In genomic region chr13:80341098-80341701, GRCh38 we compare ENCODE assay signal across 8 cellular contexts. TPM values are rescaled to one million over a fixed set of nuclear protein-coding genes. Genes with fewer than 3 reads are reported as not detected.
A peak's percentile ranks its signal among the peaks of the same experiment; 100 is the strongest.
DNase-seq lines count a peak whose midpoint lies in the region; ATAC-seq and TF ChIP-seq lines count a peak whose summit lies in the region.

A gene with protein sequence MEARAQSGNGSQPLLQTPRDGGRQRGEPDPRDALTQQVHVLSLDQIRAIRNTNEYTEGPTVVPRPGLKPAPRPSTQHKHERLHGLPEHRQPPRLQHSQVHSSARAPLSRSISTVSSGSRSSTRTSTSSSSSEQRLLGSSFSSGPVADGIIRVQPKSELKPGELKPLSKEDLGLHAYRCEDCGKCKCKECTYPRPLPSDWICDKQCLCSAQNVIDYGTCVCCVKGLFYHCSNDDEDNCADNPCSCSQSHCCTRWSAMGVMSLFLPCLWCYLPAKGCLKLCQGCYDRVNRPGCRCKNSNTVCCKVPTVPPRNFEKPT (minus strand): TSS chr13:80341126. CDS start chr13:80337705, 3,421 bp downstream.

- H3K9me3 ChIP-seq in GM23248 (ENCODE audit: low read depth) (no peaks in the 10 kb centered on the region), body of pancreas (no peaks in the 10 kb centered on the region), psoas muscle (no peaks in the 10 kb centered on the region)

- peak; percentile 2; the same call in 1 of the 2 replicates for TF ChIP-seq RAD21 in Ishikawa (IDR thresholded peaks at IDR 0.05; ENCODE audit: low read depth)

- TF ChIP-seq CTCF in GM06990 (IDR thresholded peaks at IDR 0.05; ENCODE audit: insufficient read depth, low read length, poor library complexity, severe bottlenecking) = no peak
- TF ChIP-seq CTCF in RWPE1 (conservative IDR thresholded peaks at IDR 0.05; ENCODE audit: low read depth) = no peak
- peak in 4 of 7 experiments; percentile 12 to 59 (median 38) for TF ChIP-seq CTCF in body of pancreas (IDR thresholded peaks at IDR 0.05)
- peak; percentile 32 for TF ChIP-seq CTCF in psoas muscle (IDR thresholded peaks at IDR 0.05)

- no peaks in the 10 kb centered on the region for H3K9me2 ChIP-seq in GM23248 (ENCODE audit: insufficient read depth)

- H3K4me2 ChIP-seq in GM23248 (ENCODE audit: unreplicated experiment) = peak within 1 kb of the TSS; percentile 93

- ATAC-seq in body of pancreas (peak; percentile 80), psoas muscle (peak; percentile 70 to 83 (median 79))

- intact Hi-C loops in body of pancreas (cut with DNase I) = no loop called here
- intact Hi-C loops in psoas muscle (cut with DNase I) = loop anchor here in 1 of 2 donors (5.0 kb wide), 4 partner anchors 564 to 679 kb away; no protein-coding TSS in a partner anchor

- peak within 1 kb of the TSS; percentile 95 for H3K27ac ChIP-seq in GM23248
- peak within 1 kb of the TSS; percentile 96 for H3K27ac ChIP-seq in RWPE1
- H3K27ac ChIP-seq in body of pancreas = peak within 1 kb of the TSS; percentile 94 to 99 (median 98)
- H3K27ac ChIP-seq in psoas muscle = peak within 1 kb of the TSS; percentile 99

- H3F3A ChIP-seq in GM23248 (ENCODE audit: insufficient read depth) = peaks cover 25% of the 10 kb centered on the region

- H3K4me3 ChIP-seq in GM06990 (replicated peaks; ENCODE audit: low read depth, low read length) = peak within 1 kb of the TSS; percentile 61
- H3K4me3 ChIP-seq in GM23248 = peak within 1 kb of the TSS; percentile 100
- H3K4me3 ChIP-seq in body of pancreas = peak within 1 kb of the TSS; percentile 75 to 82
- H3K4me3 ChIP-seq in psoas muscle = peak within 1 kb of the TSS; percentile 98

- peaks cover 46% of the 10 kb centered on the region for H3K79me2 ChIP-seq in GM23248 (ENCODE audit: insufficient read depth)

- in situ Hi-C loops in GM23248 (cut with MboI) = no loop called here

- TF ChIP-seq POLR2A in body of pancreas (IDR thresholded peaks at IDR 0.05) = peak; percentile 94 to 95 (median 94)

- no peaks in the 10 kb centered on the region; the same call in 1 of the 2 replicates for H3K27me3 ChIP-seq in GM06990 (replicated peaks; ENCODE audit: control insufficient read depth, insufficient read depth, low read length)
- H3K27me3 ChIP-seq in GM23248 (replicated peaks; ENCODE audit: insufficient read depth) = no peaks in the 10 kb centered on the region
- H3K27me3 ChIP-seq in body of pancreas = no peaks in the 10 kb centered on the region
- no peaks in the 10 kb centered on the region for H3K27me3 ChIP-seq in psoas muscle (ENCODE audit: insufficient read depth in 3 of 3, low read length in 2 of 3)

- peak within 1 kb of the TSS; percentile 95 for H3K9ac ChIP-seq in GM23248

- POLR2A ChIA-PET in RWPE1 (lab: Yijun Ruan, JAX; ENCODE audit: low non-redundant PET) = interaction anchor here (0.6 to 0.7 kb wide), 3 partner anchors 176 to 533 kb away, joined by 3 to 4 read pairs (median 3); no protein-coding TSS in a partner anchor

- CTCF ChIA-PET in RWPE1 (lab: Yijun Ruan, JAX) = interaction anchor here (0.7 to 3.0 kb wide), 2 partner anchors 303 to 676 kb away, joined by 4 to 14 read pairs; no protein-coding TSS in a partner anchor

- 1% methylated on average over 35 to 43 of the region's 55 CpGs for whole genome bisulfite sequencing in GM23248 (ENCODE audit: low coverage in 1 of 2, low lambda C conversion rate in 2 of 2, missing lambda C conversion rate in 2 of 2), 2 experiments
- 0% methylated on average over 25 to 55 of the region's 55 CpGs for WGBS in body of pancreas, 2 donors
- WGBS in psoas muscle, 3 donors = 0 to 1% (median 1%) methylated on average over 37 to 55 of the region's 55 CpGs

- H3K4me1 ChIP-seq in GM23248 (ENCODE audit: insufficient read depth) = peaks cover 5% of the 10 kb centered on the region; the same call in 1 of the 2 replicates
- peaks cover 26% of the 10 kb centered on the region for H3K4me1 ChIP-seq in body of pancreas
- H3K4me1 ChIP-seq in psoas muscle = peaks cover 27% of the 10 kb centered on the region

- peak; percentile 64 for DNase-seq in GM06990 (ENCODE audit: extremely low read depth, insufficient read length)
- DNase-seq in GM23248 = peak; percentile 99
- DNase-seq in RWPE1 (ENCODE audit: low spot score) = peak; percentile 85
- peak; percentile 91 to 96 (median 96) for DNase-seq in body of pancreas
- peak; percentile 58 to 100 (median 92) for DNase-seq in hypothalamus (lab: John Stamatoyannopoulos, UW)
- DNase-seq in psoas muscle = peak; percentile 95 to 96
- no peak for DNase-seq in NK-92 (lab: John Stamatoyannopoulos, UW; ENCODE audit: unreplicated experiment)

- H3K36me3 ChIP-seq in GM06990 (ENCODE audit: control insufficient read depth, insufficient read depth, low read length) (no peaks in the 10 kb centered on the region; the same call in 1 of the 2 replicates), GM23248 (ENCODE audit: low read depth) (peaks cover 11% of the 10 kb centered on the region; the same call in 1 of the 2 replicates), body of pancreas (replicated peaks in 1 of 2; ENCODE audit: insufficient read depth in 1 of 2, low read depth in 2 of 2) (no peaks in the 10 kb centered on the region), psoas muscle (ENCODE audit: insufficient read depth in 1 of 2, low read depth in 1 of 2) (peaks cover 4 to 16% of the 10 kb centered on the region in 2 donors)

- H4K20me1 ChIP-seq in GM23248 (ENCODE audit: insufficient read depth) = peaks cover 4% of the 10 kb centered on the region; the same call in 1 of the 2 replicates

- TF ChIP-seq EP300 in Ishikawa (IDR thresholded peaks at IDR 0.05; ENCODE audit: borderline replicate concordance) = peak; percentile 73

- H2AFZ ChIP-seq in GM23248 = peak within 1 kb of the TSS; percentile 88

TF ChIP-seq in Ishikawa, 13 proteins besides CTCF, POLR2A, EP300 and RAD21:
- TF ChIP-seq ZBTB7A (IDR thresholded peaks at IDR 0.05; ENCODE audit: low read depth) (peak; percentile 65; the same call in 1 of the 2 replicates), CREB1 (IDR thresholded peaks at IDR 0.05; ENCODE audit: low read depth) (no peak), TEAD4 (IDR thresholded peaks at IDR 0.05) (peak; percentile 43; the same call in 1 of the 2 replicates), EGR1 (IDR thresholded peaks at IDR 0.05) (peak; percentile 97), CEBPB (IDR thresholded peaks at IDR 0.05) (no peak), FOXM1 (IDR thresholded peaks at IDR 0.05; ENCODE audit: borderline replicate concordance, low read depth) (peak; percentile 62; the same call in 1 of the 2 replicates), YY1 (IDR thresholded peaks at IDR 0.05; ENCODE audit: low read depth) (peak; percentile 74), NFIC (IDR thresholded peaks at IDR 0.05) (no peak; the same call in 1 of the 2 replicates), TAF1 (IDR thresholded peaks at IDR 0.05; ENCODE audit: low read depth) (peak; percentile 51; the same call in 1 of the 2 replicates), TCF12 (IDR thresholded peaks at IDR 0.05; ENCODE audit: low read depth) (peak; percentile 85), REST (IDR thresholded peaks at IDR 0.05; ENCODE audit: low read depth) (0 out of 2 replicates have a peak, but pooled peaks have one; percentile 21)
- TF ChIP-seq, protein P1, sequence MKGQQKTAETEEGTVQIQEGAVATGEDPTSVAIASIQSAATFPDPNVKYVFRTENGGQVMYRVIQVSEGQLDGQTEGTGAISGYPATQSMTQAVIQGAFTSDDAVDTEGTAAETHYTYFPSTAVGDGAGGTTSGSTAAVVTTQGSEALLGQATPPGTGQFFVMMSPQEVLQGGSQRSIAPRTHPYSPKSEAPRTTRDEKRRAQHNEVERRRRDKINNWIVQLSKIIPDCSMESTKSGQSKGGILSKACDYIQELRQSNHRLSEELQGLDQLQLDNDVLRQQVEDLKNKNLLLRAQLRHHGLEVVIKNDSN (IDR thresholded peaks at IDR 0.05) = peak; percentile 23; the same call in 1 of the 2 replicates
- TF ChIP-seq, protein P2, sequence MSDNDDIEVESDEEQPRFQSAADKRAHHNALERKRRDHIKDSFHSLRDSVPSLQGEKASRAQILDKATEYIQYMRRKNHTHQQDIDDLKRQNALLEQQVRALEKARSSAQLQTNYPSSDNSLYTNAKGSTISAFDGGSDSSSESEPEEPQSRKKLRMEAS (IDR thresholded peaks at IDR 0.05) = peak; percentile 58; the same call in 1 of the 2 replicates

RNA-seq across cellular contexts. Expression of the gene that starts here (rescaled TPM):
- total RNA-seq in GM23248 (2014; rRNA removed; shearing (Covaris generic)) = 11.6 and 22.3 TPM in 2 replicates
- polyA plus RNA-seq in GM23248 (2016; fragmentation: Nextera tagmentation; extraction: Ambion mirVana) (11.8 and 12.5 TPM in 2 replicates), psoas muscle (100 to 1,000 TPM in 1 of 3 donors, 10 to 100 TPM in 2; 15.2 to 171 (median 21.0) TPM)
- total RNA-seq in body of pancreas (10 to 100 TPM; 26.5 to 33.3 TPM), psoas muscle (10 to 100 TPM; 25.2 to 46.8 (median 29.3) TPM)

Comparison
In these comparisons a context has a peak if more than half of its experiments do, and no peak if none do; other contexts are left out.
1. CTCF ChIP-seq: peak in body of pancreas (4 of 7) and psoas muscle (single experiment); none in GM06990 (single experiment) and RWPE1 (single experiment).
2. Peak in every context shown above with its lines, with median percentiles within 50 percentile points of each other: H3K4me3 ChIP-seq and H3K27ac ChIP-seq.